ENCODE assay signal across 3 cellular contexts in genomic region chr1:19044471-19044870, GRCh38.
TF ChIP-seq lines count a peak whose summit lies in the region.

No MANE protein-coding gene starts in this region.

TF ChIP-seq in SK-N-SH, 30 proteins besides CTCF, POLR2A, EP300 and RAD21 (continues in another document):
- TF ChIP-seq GATA2 (CRISPR knock-in tag; IDR thresholded peaks at IDR 0.05) (no peak), IRF3 (IDR thresholded peaks at IDR 0.05; ENCODE audit: low read depth, low read length) (no peak), GABPA (IDR thresholded peaks at IDR 0.05; ENCODE audit: low read depth) (no peak), SIN3A (IDR thresholded peaks at IDR 0.05; ENCODE audit: borderline replicate concordance, low read depth, low read length) (no peak), NFIC (IDR thresholded peaks at IDR 0.05; ENCODE audit: borderline replicate concordance) (no peak), REST (IDR thresholded peaks at IDR 0.05; ENCODE audit: low read depth, low read length) (no peak), MAX (IDR thresholded peaks at IDR 0.05; ENCODE audit: low read depth) (no peak), YY1 (IDR thresholded peaks at IDR 0.05; ENCODE audit: low read depth) (no peak), RXRA (IDR thresholded peaks at IDR 0.05; ENCODE audit: borderline replicate concordance, low read depth) (no peak), RCOR1 (IDR thresholded peaks at IDR 0.05; ENCODE audit: low read length) (no peak), SMC3 (IDR thresholded peaks at IDR 0.05; ENCODE audit: low read depth, low read length) (no peak), MXI1 (IDR thresholded peaks at IDR 0.05; ENCODE audit: low read depth, low read length) (no peak), ZBTB33 (IDR thresholded peaks at IDR 0.05; ENCODE audit: borderline replicate concordance, low read depth) (no peak)

TF ChIP-seq in SK-N-SH treated with all-trans-retinoic acid at 6 μM for 48 hours, 23 proteins besides CTCF, POLR2A, EP300 and RAD21:
- no peak for TF ChIP-seq TSHZ2 (CRISPR knock-in tag; IDR thresholded peaks at IDR 0.05)
- TF ChIP-seq PATZ1 (CRISPR knock-in tag; IDR thresholded peaks at IDR 0.05; ENCODE audit: borderline replicate concordance), result no peak
- TF ChIP-seq CSRNP3 (CRISPR knock-in tag; IDR thresholded peaks at IDR 0.05), result no peak
- TF ChIP-seq ZFP3 (CRISPR knock-in tag; IDR thresholded peaks at IDR 0.05), result no peak
- no peak for TF ChIP-seq CSDC2 (CRISPR knock-in tag; IDR thresholded peaks at IDR 0.05)
- no peak for TF ChIP-seq CREB5 (CRISPR knock-in tag; IDR thresholded peaks at IDR 0.05; ENCODE audit: low read depth)
- TF ChIP-seq ZNF565 (CRISPR knock-in tag; conservative IDR thresholded peaks at IDR 0.05; ENCODE audit: low read depth), result no peak
- no peak for TF ChIP-seq ESRRG (CRISPR knock-in tag; IDR thresholded peaks at IDR 0.05)
- TF ChIP-seq BACH2 (CRISPR knock-in tag; IDR thresholded peaks at IDR 0.05; ENCODE audit: borderline replicate concordance), result no peak
- no peak for TF ChIP-seq ZFP30 (CRISPR knock-in tag; IDR thresholded peaks at IDR 0.05)
- no peak for TF ChIP-seq ISL1 (CRISPR knock-in tag; IDR thresholded peaks at IDR 0.05)
- TF ChIP-seq PPARA (CRISPR knock-in tag; IDR thresholded peaks at IDR 0.05; ENCODE audit: borderline replicate concordance), result no peak

TF ChIP-seq in HepG2, 621 proteins besides CTCF, POLR2A, EP300 and RAD21:
- TF ChIP-seq ZNF850 (CRISPR knock-in tag; conservative IDR thresholded peaks at IDR 0.05) (no peak), PRMT3 (CRISPR knock-in tag; IDR thresholded peaks at IDR 0.05; ENCODE audit: borderline replicate concordance, low read depth) (no peak), ZNF766 (CRISPR knock-in tag; IDR thresholded peaks at IDR 0.05; ENCODE audit: borderline replicate concordance) (no peak), ZNF501 (CRISPR knock-in tag; IDR thresholded peaks at IDR 0.05) (no peak), ZNF34 (CRISPR knock-in tag; IDR thresholded peaks at IDR 0.05; ENCODE audit: borderline replicate concordance) (no peak), GPN1 (CRISPR knock-in tag; IDR thresholded peaks at IDR 0.05; ENCODE audit: borderline replicate concordance) (no peak), NFIC (IDR thresholded peaks at IDR 0.05; ENCODE audit: low read length) (no peak), POLR2AphosphoS5 (IDR thresholded peaks at IDR 0.05; ENCODE audit: low read depth, low read length) (no peak), ZNF530 (CRISPR knock-in tag; IDR thresholded peaks at IDR 0.05; ENCODE audit: low read depth) (no peak), KDM5A (IDR thresholded peaks at IDR 0.05; ENCODE audit: borderline replicate concordance, low read length) (no peak), ARID2 (CRISPR knock-in tag; IDR thresholded peaks at IDR 0.05; ENCODE audit: borderline replicate concordance) (no peak), ZNF646 (CRISPR knock-in tag; IDR thresholded peaks at IDR 0.05) (no peak), MLXIP (CRISPR knock-in tag; IDR thresholded peaks at IDR 0.05; ENCODE audit: borderline replicate concordance) (no peak), ZNF678 (CRISPR knock-in tag; IDR thresholded peaks at IDR 0.05) (no peak), ZMAT3 (CRISPR knock-in tag; conservative IDR thresholded peaks at IDR 0.05) (no peak), MEF2D (CRISPR knock-in tag; IDR thresholded peaks at IDR 0.05) (no peak), ZNF460 (CRISPR knock-in tag; IDR thresholded peaks at IDR 0.05; ENCODE audit: borderline replicate concordance) (no peak), HINFP (CRISPR knock-in tag; IDR thresholded peaks at IDR 0.05; ENCODE audit: low read depth) (no peak), ZNF674 (CRISPR knock-in tag; IDR thresholded peaks at IDR 0.05; ENCODE audit: low read depth) (no peak)
TF ChIP-seq in HepG2: peak in this region for 0.
